In the genomic region with DNA sequence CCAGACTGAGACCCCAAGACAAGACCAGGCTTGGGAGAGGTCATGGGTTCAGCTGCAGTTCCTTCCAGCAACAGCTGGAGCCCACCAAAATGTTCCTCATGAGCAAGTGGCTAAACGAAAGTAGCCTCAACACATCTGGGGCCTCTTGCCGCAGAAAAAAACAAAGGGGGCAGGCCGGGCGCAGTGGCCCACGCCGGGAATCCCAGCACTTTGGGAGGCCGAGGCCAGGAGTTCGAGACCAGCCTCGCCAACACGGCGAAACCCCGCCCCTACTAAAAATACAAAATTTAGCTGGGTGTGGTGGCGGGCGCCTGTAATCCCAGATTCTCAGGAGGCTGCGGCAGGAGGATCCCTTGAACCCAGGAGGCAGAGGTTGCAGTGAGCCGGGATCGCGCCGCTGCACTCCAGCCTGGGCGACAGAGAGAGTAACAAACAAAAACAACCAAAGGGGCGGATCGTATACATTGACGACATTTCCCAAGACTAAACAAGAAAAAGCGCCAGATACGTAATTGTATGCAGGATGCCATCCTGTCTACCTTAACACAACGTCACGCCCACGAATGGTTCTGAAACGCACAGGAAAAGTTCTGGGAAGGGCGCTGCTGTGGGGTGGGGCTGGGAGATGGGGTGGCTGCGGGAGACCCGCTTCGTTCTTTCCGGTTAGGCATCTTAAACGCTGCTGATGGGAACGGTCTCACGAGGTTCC, we compare ENCODE assay signal across 8 cellular contexts. TPM values are rescaled to one million over a fixed set of nuclear protein-coding genes. Genes with fewer than 3 reads are reported as not detected.
DNase-seq lines count a peak whose midpoint lies in the region; ATAC-seq, FAIRE-seq and TF ChIP-seq lines count a peak whose summit lies in the region.

No MANE protein-coding gene starts in this region.

- WGBS in thymus = 72% methylated on average over 37 of the region's 37 CpGs

- H3K36me3 Mint-ChIP-seq in activated CD8-positive, alpha-beta memory T cell treated with anti-CD3 and anti-CD28 coated beads, Interleukin-2, amount 10 ng/mL, durations not matched to agents 7 days and 5 days = peaks cover 6% of the 10 kb centered on the region
- H3K36me3 Mint-ChIP-seq in activated naive CD8-positive, alpha-beta T cell treated with anti-CD3 and anti-CD28 coated beads for 36 hours = peaks cover 1% of the 10 kb centered on the region

- no peaks in the 10 kb centered on the region for H3K27me3 Mint-ChIP-seq in activated CD8-positive, alpha-beta memory T cell treated with anti-CD3 and anti-CD28 coated beads, Interleukin-2, amount 10 ng/mL, durations not matched to agents 7 days and 5 days
- H3K27me3 Mint-ChIP-seq in activated naive CD8-positive, alpha-beta T cell treated with anti-CD3 and anti-CD28 coated beads for 36 hours = no peaks in the 10 kb centered on the region

- H3K9ac ChIP-seq in kidney (ENCODE audit: low read length in 2 of 2) = peak overlapping the region in 1 of 2 donors; percentile 40

- H3K9me3 Mint-ChIP-seq in activated CD8-positive, alpha-beta memory T cell treated with anti-CD3 and anti-CD28 coated beads, Interleukin-2, amount 10 ng/mL, durations not matched to agents 7 days and 5 days (ENCODE audit: low read depth) = no peaks in the 10 kb centered on the region
- no peaks in the 10 kb centered on the region for H3K9me3 Mint-ChIP-seq in activated naive CD8-positive, alpha-beta T cell treated with anti-CD3 and anti-CD28 coated beads for 36 hours

- no peak overlapping the region for H3K27ac ChIP-seq in kidney (ENCODE audit: low read depth in 2 of 2, low read length in 2 of 2)
- H3K27ac ChIP-seq in thymus (ENCODE audit: low read depth) = no peak overlapping the region

- H3K9me3 ChIP-seq in kidney (ENCODE audit: control insufficient read depth in 1 of 2, low read length in 2 of 2) (no peaks in the 10 kb centered on the region), thymus (ENCODE audit: control insufficient read depth) (no peaks in the 10 kb centered on the region)

- no peaks in the 10 kb centered on the region for H3K27me3 ChIP-seq in thymus (ENCODE audit: control insufficient read depth, insufficient read depth)

- intact Hi-C loops in kidney (cut with DNase I) = no loop called here

- no peak for FAIRE-seq in kidney (lab: Jason Lieb, UNC)

- CTCF ChIA-PET in activated CD8-positive, alpha-beta memory T cell treated with anti-CD3 and anti-CD28 coated beads, Interleukin-2, amount 10 ng/mL, durations not matched to agents 7 days and 5 days (lab: Charles Lee) = interaction anchor here (0.9 to 1.5 kb wide), 6 partner anchors 22 to 206 kb away, joined by 3 to 5 read pairs (median 3); no protein-coding TSS in a partner anchor

- peak overlapping the region; percentile 83 for H3K4me3 Mint-ChIP-seq in activated CD8-positive, alpha-beta memory T cell treated with anti-CD3 and anti-CD28 coated beads, Interleukin-2, amount 10 ng/mL, durations not matched to agents 7 days and 5 days
- peak overlapping the region; percentile 81 for H3K4me3 Mint-ChIP-seq in activated naive CD8-positive, alpha-beta T cell treated with anti-CD3 and anti-CD28 coated beads for 36 hours

- no peak for DNase-seq in activated CD8-positive, alpha-beta memory T cell treated with anti-CD3 and anti-CD28 coated beads, Interleukin-2, amount 10 ng/mL, durations not matched to agents 7 days and 5 days
- no peak for DNase-seq in activated CD8-positive, alpha-beta memory T cell treated with anti-CD3 and anti-CD28 coated beads, Interleukin-2, amount 50 U/mL, for 4 hours
- no peak for DNase-seq in activated naive CD8-positive, alpha-beta T cell treated with anti-CD3 and anti-CD28 coated beads for 36 hours
- DNase-seq in kidney = peak; percentile 59
- DNase-seq in NCI-H1105 (lab: John Stamatoyannopoulos, UW) = no peak
- no peak for DNase-seq in NCI-H748 treated with DMSO at 0.1 percent for 48 hours (lab: John Stamatoyannopoulos, UW)

- no peak for ATAC-seq in activated CD8-positive, alpha-beta memory T cell treated with anti-CD3 and anti-CD28 coated beads, Interleukin-2, amount 10 ng/mL, durations not matched to agents 7 days and 5 days
- no peak for ATAC-seq in HG02759 (IDR thresholded peaks at IDR 0.05; ENCODE audit: unreplicated experiment)

- H3K4me1 ChIP-seq in kidney (ENCODE audit: control insufficient read depth in 1 of 2, insufficient read depth in 1 of 2, low read depth in 1 of 2, low read length in 2 of 2) (peaks cover 4 to 15% of the 10 kb centered on the region in 2 donors), thymus (ENCODE audit: control insufficient read depth, insufficient read depth, low read length) (peaks cover 17% of the 10 kb centered on the region)

- H3K4me3 ChIP-seq in kidney (ENCODE audit: low read length in 2 of 2) (peak overlapping the region; percentile 56 to 62), thymus (ENCODE audit: low read length) (peak overlapping the region; percentile 91)

- peak overlapping the region; percentile 67 for H3K27ac Mint-ChIP-seq in activated CD8-positive, alpha-beta memory T cell treated with anti-CD3 and anti-CD28 coated beads, Interleukin-2, amount 10 ng/mL, durations not matched to agents 7 days and 5 days
- no peak overlapping the region for H3K27ac Mint-ChIP-seq in activated naive CD8-positive, alpha-beta T cell treated with anti-CD3 and anti-CD28 coated beads for 36 hours

- TF ChIP-seq CTCF in kidney (IDR thresholded peaks at IDR 0.05; ENCODE audit: borderline replicate concordance, extremely low read depth, insufficient read depth) = no peak

- H3K4me1 Mint-ChIP-seq in activated CD8-positive, alpha-beta memory T cell treated with anti-CD3 and anti-CD28 coated beads, Interleukin-2, amount 10 ng/mL, durations not matched to agents 7 days and 5 days = peaks cover 26% of the 10 kb centered on the region
- H3K4me1 Mint-ChIP-seq in activated naive CD8-positive, alpha-beta T cell treated with anti-CD3 and anti-CD28 coated beads for 36 hours = peaks cover 22% of the 10 kb centered on the region

- H3K36me3 ChIP-seq in kidney (ENCODE audit: control insufficient read depth in 1 of 2, insufficient read depth in 2 of 2, low read length in 2 of 2) (peaks cover 3 to 11% of the 10 kb centered on the region in 2 donors), thymus (ENCODE audit: control insufficient read depth, insufficient read depth) (peaks cover 40% of the 10 kb centered on the region)

RNA-seq across cellular contexts. Expression of a gene that starts 1.7 kb away (rescaled TPM):
- total RNA-seq in activated CD8-positive, alpha-beta memory T cell treated with anti-CD3 and anti-CD28 coated beads, Interleukin-2, amount 10 ng/mL, durations not matched to agents 7 days and 5 days = 10 to 100 TPM; 20.0 to 21.4 TPM
- total RNA-seq in activated naive CD8-positive, alpha-beta T cell treated with anti-CD3 and anti-CD28 coated beads for 36 hours = 10 to 100 TPM; 10.9 to 12.1 TPM
- total RNA-seq in kidney = 14.0 TPM
- polyA plus RNA-seq in kidney (ENCODE audit: insufficient read depth, low read depth, low replicate concordance) = 6.9 TPM
- 17.5 TPM for polyA plus RNA-seq in thymus

RNA-seq across cellular contexts. Expression of a gene that starts 27.5 kb away (rescaled TPM):
- total RNA-seq in activated CD8-positive, alpha-beta memory T cell treated with anti-CD3 and anti-CD28 coated beads, Interleukin-2, amount 10 ng/mL, durations not matched to agents 7 days and 5 days = 10 to 100 TPM; 64.0 to 76.5 TPM
- total RNA-seq in activated naive CD8-positive, alpha-beta T cell treated with anti-CD3 and anti-CD28 coated beads for 36 hours = 100 to 1,000 TPM; 124 to 130 TPM
- 45.6 TPM for total RNA-seq in kidney
- polyA plus RNA-seq in kidney (ENCODE audit: insufficient read depth, low read depth, low replicate concordance) = 50.1 TPM
- 52.3 TPM for polyA plus RNA-seq in thymus

RNA-seq across cellular contexts. Expression of a gene that starts 27.6 kb away (rescaled TPM):
- 10 to 100 TPM; 47.4 to 54.2 TPM for total RNA-seq in activated CD8-positive, alpha-beta memory T cell treated with anti-CD3 and anti-CD28 coated beads, Interleukin-2, amount 10 ng/mL, durations not matched to agents 7 days and 5 days
- 10 to 100 TPM; 55.4 to 58.2 TPM for total RNA-seq in activated naive CD8-positive, alpha-beta T cell treated with anti-CD3 and anti-CD28 coated beads for 36 hours
- total RNA-seq in kidney = 36.2 TPM
- polyA plus RNA-seq in kidney (ENCODE audit: insufficient read depth, low read depth, low replicate concordance) (25.9 TPM), thymus (60.3 TPM)

RNA-seq across cellular contexts. Expression of a gene that starts 38.0 kb away (rescaled TPM):
- 10 to 100 TPM; 12.4 to 17.0 TPM for total RNA-seq in activated CD8-positive, alpha-beta memory T cell treated with anti-CD3 and anti-CD28 coated beads, Interleukin-2, amount 10 ng/mL, durations not matched to agents 7 days and 5 days
- 10 to 100 TPM; 25.2 to 28.0 TPM for total RNA-seq in activated naive CD8-positive, alpha-beta T cell treated with anti-CD3 and anti-CD28 coated beads for 36 hours
- total RNA-seq in kidney = 11.0 TPM
- 3.2 TPM for polyA plus RNA-seq in kidney (ENCODE audit: insufficient read depth, low read depth, low replicate concordance)
- 11.3 TPM for polyA plus RNA-seq in thymus

RNA-seq across cellular contexts. Expression of a gene that starts 44.8 kb away (rescaled TPM):
- 10 to 100 TPM; 88.0 to 96.7 TPM for total RNA-seq in activated CD8-positive, alpha-beta memory T cell treated with anti-CD3 and anti-CD28 coated beads, Interleukin-2, amount 10 ng/mL, durations not matched to agents 7 days and 5 days
- 10 to 100 TPM; 69.4 to 71.2 TPM for total RNA-seq in activated naive CD8-positive, alpha-beta T cell treated with anti-CD3 and anti-CD28 coated beads for 36 hours
- 67.1 TPM for total RNA-seq in kidney
- polyA plus RNA-seq in kidney (ENCODE audit: insufficient read depth, low read depth, low replicate concordance) (37.0 TPM), thymus (89.7 TPM)
